12 cellular contexts compared by ENCODE assay signal in genomic region chr9:109966643-109967368, GRCh38.
DNase-seq lines count a peak whose midpoint lies in the region; ATAC-seq and TF ChIP-seq lines count a peak whose summit lies in the region.
"Had no signal": no experiment of that assay in that cellular context is flagged by ENCODE, and none has a peak within 500 bp of the region (broad histone marks: within the 10 kb centered on the region; RNA-seq: fewer than 3 reads in every experiment).

No MANE protein-coding gene starts in this region.

- TF ChIP-seq CTCF in GM06990 (IDR thresholded peaks at IDR 0.05; ENCODE audit: insufficient read depth, low read length, poor library complexity, severe bottlenecking) (peak; percentile 20), MCF 10A (IDR thresholded peaks at IDR 0.05; ENCODE audit: unreplicated experiment) (no peak)

- no TSS peak for BruUV-seq in MCF 10A (replicated peaks; lab: Mats Ljungman, UMichigan)

- H3K36me3 Mint-ChIP-seq in T-cell = no peaks in the 10 kb centered on the region
- H3K36me3 Mint-ChIP-seq in activated T-helper 17 cell treated with anti-CD3 and anti-CD28 coated beads, Interleukin-2, amount 50 U/mL, for 72 hours (ENCODE audit: low read depth) = no peaks in the 10 kb centered on the region
- no peaks in the 10 kb centered on the region for H3K36me3 Mint-ChIP-seq in MCF 10A (ENCODE audit: insufficient read depth, unreplicated experiment)

- no peaks in the 10 kb centered on the region for H3K36me3 ChIP-seq in GM06990 (ENCODE audit: control insufficient read depth, insufficient read depth, low read length)
- H3K36me3 ChIP-seq: gastroesophageal sphincter had no signal

- peak; percentile 19 for TF ChIP-seq POLR2A in GM19099 (IDR thresholded peaks at IDR 0.05; ENCODE audit: extremely low read depth, insufficient read length, low read depth)

- H3K4me1 Mint-ChIP-seq in T-cell (peaks cover 58 to 79% (median 70%) of the 10 kb centered on the region in 3 donors), MCF 10A (ENCODE audit: insufficient read depth, unreplicated experiment) (peaks cover 5% of the 10 kb centered on the region)
- H3K4me1 Mint-ChIP-seq in activated T-helper 17 cell treated with anti-CD3 and anti-CD28 coated beads, Interleukin-2, amount 50 U/mL, for 72 hours = peaks cover 27% of the 10 kb centered on the region

- peak; percentile 27 for ATAC-seq in HG02938 (IDR thresholded peaks at IDR 0.05; ENCODE audit: unreplicated experiment)
- ATAC-seq in T-cell (replicated peaks in 1 of 4) = no peak
- ATAC-seq in activated T-helper 17 cell treated with anti-CD3 and anti-CD28 coated beads, Interleukin-2, amount 50 U/mL, for 72 hours (replicated peaks) = no peak
- ATAC-seq: gastroesophageal sphincter had no signal

- H3K4me3 ChIP-seq in GM06990 (replicated peaks; ENCODE audit: low read depth, low read length) = peak overlapping the region; percentile 15; the same call in 1 of the 2 replicates
- H3K4me3 ChIP-seq: gastroesophageal sphincter had no signal

- intact Hi-C loops in MCF 10A (cut with micrococcal nuclease) = no loop called here

- H3K9me3 Mint-ChIP-seq in T-cell (no peaks in the 10 kb centered on the region), MCF 10A (ENCODE audit: unreplicated experiment) (no peaks in the 10 kb centered on the region)
- no peaks in the 10 kb centered on the region for H3K9me3 Mint-ChIP-seq in activated T-helper 17 cell treated with anti-CD3 and anti-CD28 coated beads, Interleukin-2, amount 50 U/mL, for 72 hours

- H3K27ac Mint-ChIP-seq in T-cell (peak overlapping the region; percentile 94 to 96), MCF 10A (ENCODE audit: low read depth, unreplicated experiment) (no peak overlapping the region)
- H3K27ac Mint-ChIP-seq in activated T-helper 17 cell treated with anti-CD3 and anti-CD28 coated beads, Interleukin-2, amount 50 U/mL, for 72 hours = no peak overlapping the region

- H3K27me3 Mint-ChIP-seq in T-cell = no peaks in the 10 kb centered on the region
- H3K27me3 Mint-ChIP-seq in activated T-helper 17 cell treated with anti-CD3 and anti-CD28 coated beads, Interleukin-2, amount 50 U/mL, for 72 hours = peaks cover 3% of the 10 kb centered on the region
- no peaks in the 10 kb centered on the region for H3K27me3 Mint-ChIP-seq in MCF 10A (ENCODE audit: insufficient read depth, unreplicated experiment)

- CTCF ChIA-PET in T-cell (lab: Charles Lee) = interaction anchor here in 1 of 2 donors (0.7 kb wide), 1 partner anchor 252 kb away, joined by 3 read pairs; no protein-coding TSS in a partner anchor
- CTCF ChIA-PET in MCF 10A (lab: Yijun Ruan, JAX) = interaction anchor here (0.7 to 0.8 kb wide), 2 partner anchors 9 to 370 kb away, joined by 3 read pairs; no protein-coding TSS in a partner anchor

- DNase-seq in GM06990 (ENCODE audit: extremely low read depth, insufficient read length) (peak; percentile 80), T-cell (no peak), MCF 10A (ENCODE audit: unreplicated experiment) (no peak), KG1 (lab: John Stamatoyannopoulos, UW) (no peak), caudate nucleus (lab: John Stamatoyannopoulos, UW) (no peak)
- DNase-seq: NCI-H1930, SK-N-SH had no signal

- H3K27ac ChIP-seq in caudate nucleus (ENCODE audit: low read depth, low read length) = no peak overlapping the region
- H3K27ac ChIP-seq: gastroesophageal sphincter, HL-60 had no signal

- POLR2A ChIA-PET in T-cell (lab: Charles Lee) = interaction anchor here in 1 of 2 donors (0.7 kb wide), 2 partner anchors 9 to 29 kb away, joined by 3 read pairs; no protein-coding TSS in a partner anchor
- POLR2A ChIA-PET in MCF 10A (lab: Yijun Ruan, JAX) = no interaction called here

- no peaks in the 10 kb centered on the region for H3K27me3 ChIP-seq in GM06990 (replicated peaks; ENCODE audit: control insufficient read depth, insufficient read depth, low read length)
- H3K27me3 ChIP-seq: gastroesophageal sphincter had no signal

- H3K4me3 Mint-ChIP-seq in T-cell (no peak overlapping the region), MCF 10A (ENCODE audit: unreplicated experiment) (no peak overlapping the region)
- H3K4me3 Mint-ChIP-seq in activated T-helper 17 cell treated with anti-CD3 and anti-CD28 coated beads, Interleukin-2, amount 50 U/mL, for 72 hours = no peak overlapping the region

Comparison
In these comparisons a context has a peak if more than half of its experiments do, and no peak if none do; other contexts are left out.
1. H3K27ac Mint-ChIP-seq: peak in T-cell (2 of 2); none in activated T-helper 17 cell treated with anti-CD3 and anti-CD28 coated beads, Interleukin-2, amount 50 U/mL, for 72 hours (single experiment) and MCF 10A (single experiment).